In the genomic region with DNA sequence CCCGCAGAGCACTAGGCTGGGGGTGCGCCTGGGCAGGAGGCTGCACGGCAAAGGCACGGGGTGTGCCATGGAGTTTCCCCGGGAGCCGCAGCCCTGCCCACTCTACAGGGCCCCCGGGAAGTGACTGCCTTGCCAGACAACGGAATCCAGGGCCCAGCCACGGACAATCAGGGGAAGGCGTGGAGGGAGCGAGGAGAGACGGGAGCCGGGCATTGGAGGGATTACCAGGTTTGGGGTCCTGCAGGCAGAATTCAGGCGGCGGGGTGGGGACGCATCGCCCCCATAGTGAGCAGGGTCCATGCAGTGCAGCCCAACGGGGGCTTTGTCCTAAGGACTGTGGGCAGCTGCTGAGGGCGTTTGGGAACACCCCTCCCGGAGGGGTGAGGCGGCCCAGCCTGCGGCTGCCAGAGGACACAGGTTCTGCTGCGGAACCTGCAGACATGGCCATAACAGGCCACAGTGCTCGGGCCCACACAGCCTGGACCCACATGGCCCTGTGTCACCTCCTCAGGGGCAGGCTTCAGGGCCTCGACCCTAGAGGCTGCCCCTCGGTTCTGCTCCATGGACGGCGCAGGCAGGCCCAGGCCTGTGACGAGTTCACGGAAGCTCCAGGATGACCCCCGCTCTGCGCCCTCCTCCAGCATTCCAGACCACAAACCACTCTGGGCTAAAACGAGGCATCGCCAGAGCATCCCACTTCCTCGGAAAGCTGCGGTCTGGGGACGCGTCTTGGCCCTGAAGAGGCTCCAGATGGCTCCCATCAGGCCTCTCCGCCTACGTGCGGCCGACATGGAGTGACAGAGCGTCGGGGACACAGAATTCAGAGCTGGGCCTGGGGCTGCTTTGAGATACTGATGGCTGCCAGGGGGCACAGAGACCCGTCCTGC, we compare ENCODE assay signal across 12 cellular contexts. TPM values are rescaled to one million over a fixed set of nuclear protein-coding genes. Genes with fewer than 3 reads are reported as not detected.
DNase-seq lines count a peak whose midpoint lies in the region; ATAC-seq and TF ChIP-seq lines count a peak whose summit lies in the region.
"Had no signal": no experiment of that assay in that cellular context is flagged by ENCODE, and none has a peak within 500 bp of the region (broad histone marks: within the 10 kb centered on the region; RNA-seq: fewer than 3 reads in every experiment).

No MANE protein-coding gene starts in this region.

- peak overlapping the region; percentile 92 to 98 (median 97) for H3K27ac Mint-ChIP-seq in nephron
- H3K27ac Mint-ChIP-seq: T-cell had no signal

- H3K9me3 ChIP-seq in testis: no peaks in the 10 kb centered on the region

- TF ChIP-seq CTCF in foreskin fibroblast (IDR thresholded peaks at IDR 0.05; ENCODE audit: low read depth, low read length) (no peak), nephron (IDR thresholded peaks at IDR 0.05; ENCODE audit: unreplicated experiment in 3 of 3) (no peak), testis (IDR thresholded peaks at IDR 0.05) (no peak)

- no peak for ATAC-seq in GM19452 (IDR thresholded peaks at IDR 0.05; ENCODE audit: unreplicated experiment)
- ATAC-seq: T-cell had no signal

- no peaks in the 10 kb centered on the region for H3K36me3 ChIP-seq in testis (ENCODE audit: low read depth, missing control alignments)

- no peaks in the 10 kb centered on the region for H3K27me3 Mint-ChIP-seq in nephron (ENCODE audit: low read depth)

- WGBS in testis, 2 donors: 87 to 89% methylated on average over 34 to 45 of the region's 45 CpGs

- peaks cover 6% of the 10 kb centered on the region for H3K9me3 Mint-ChIP-seq in nephron
- H3K9me3 Mint-ChIP-seq: T-cell had no signal

- peak overlapping the region in 1 of 3 experiments; percentile 28 for H3K4me3 Mint-ChIP-seq in nephron
- H3K4me3 Mint-ChIP-seq: T-cell had no signal

- H3K4me1 ChIP-seq in testis: peaks cover 20% of the 10 kb centered on the region

- TF ChIP-seq POLR2A in testis (IDR thresholded peaks at IDR 0.05): no peak

- no peaks in the 10 kb centered on the region for H3K36me3 Mint-ChIP-seq in nephron (ENCODE audit: low read depth)
- H3K36me3 Mint-ChIP-seq: T-cell had no signal

- H3K27me3 ChIP-seq in testis: no peaks in the 10 kb centered on the region

- H3K4me3 ChIP-seq in foreskin fibroblast (ENCODE audit: low read depth in 1 of 2, low read length in 2 of 2) (no peak overlapping the region), testis (no peak overlapping the region)

- H3K4me1 Mint-ChIP-seq in nephron: peaks cover 23% of the 10 kb centered on the region
- H3K4me1 Mint-ChIP-seq: T-cell had no signal

- intact Hi-C loops in testis (cut with DNase I; ENCODE audit: low total_unique reads): no loop called here

- no peak overlapping the region for H3K27ac ChIP-seq in testis

- peak; percentile 19 for DNase-seq in NCI-H82 (lab: John Stamatoyannopoulos, UW)
- DNase-seq in NCI-H82 treated with DMSO at 0.1 percent for 48 hours (lab: John Stamatoyannopoulos, UW; ENCODE audit: unreplicated experiment): no peak
- peak; percentile 90 to 95 for DNase-seq in foreskin fibroblast
- no peak for DNase-seq in testis
- no peak for DNase-seq in activated CD4-positive, alpha-beta T cell treated with anti-CD3 and anti-CD28 coated beads, Interleukin-2, amount 50 U/mL, for 48 hours
- no peak for DNase-seq in nucleus accumbens (lab: John Stamatoyannopoulos, UW)
- DNase-seq: activated CD4-positive, alpha-beta T cell treated with anti-CD3 and anti-CD28 coated beads, Interleukin-2, amount 50 U/mL, for 1 hour; DMS79; NCI-H1436; T-cell had no signal

RNA-seq across cellular contexts. Expression of gene COL6A1, which starts 54.5 kb away (rescaled TPM):
- 100 to 1,000 TPM; 166 to 178 TPM for total RNA-seq in testis
- polyA plus RNA-seq in testis (ENCODE audit: insufficient read depth, low read depth, low replicate concordance): 197 TPM

Comparison
In these comparisons a context has a peak if more than half of its experiments do, and no peak if none do; other contexts are left out.
1. DNase-seq: peak in NCI-H82 (single experiment) and foreskin fibroblast (2 of 2); none in NCI-H82 treated with DMSO at 0.1 percent for 48 hours (single experiment), testis (single experiment), activated CD4-positive, alpha-beta T cell treated with anti-CD3 and anti-CD28 coated beads, Interleukin-2, amount 50 U/mL, for 48 hours (0 of 2) and nucleus accumbens (0 of 56).